14 cellular contexts compared by ENCODE assay signal in the genomic region with DNA sequence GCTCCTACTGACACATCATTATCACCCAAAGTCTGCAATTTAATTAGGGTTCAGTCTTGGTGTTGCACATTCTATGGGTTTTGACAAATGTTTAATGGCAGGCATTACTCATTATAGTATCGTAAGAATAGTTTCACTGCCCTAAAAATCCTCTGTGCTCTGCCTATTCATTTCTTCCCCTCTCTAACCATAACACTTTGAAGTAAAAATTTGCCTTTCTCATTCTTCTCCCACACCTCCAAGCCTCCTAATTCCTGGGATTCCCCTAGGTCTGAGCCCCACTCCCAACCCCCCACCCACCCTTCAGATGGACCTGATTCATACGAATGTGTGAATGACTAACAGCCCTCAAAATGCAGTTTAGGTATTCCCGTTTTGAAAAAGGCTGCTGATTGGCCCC. TPM values are rescaled to one million over a fixed set of nuclear protein-coding genes. Genes with fewer than 3 reads are reported as not detected.
DNase-seq lines count a peak whose midpoint lies in the region; ATAC-seq and TF ChIP-seq lines count a peak whose summit lies in the region.
"Had no signal": no experiment of that assay in that cellular context is flagged by ENCODE, and none has a peak within 500 bp of the region (broad histone marks: within the 10 kb centered on the region; RNA-seq: fewer than 3 reads in every experiment).

No MANE protein-coding gene starts in this region.

- peaks cover 2% of the 10 kb centered on the region; the same call in 1 of the 2 replicates for H3K36me3 ChIP-seq in Caco-2 (ENCODE audit: control insufficient read depth, insufficient read depth, low read length)
- H3K36me3 ChIP-seq: gastroesophageal sphincter had no signal

- POLR2A ChIA-PET in Caco-2 (lab: Charles Lee) = no interaction called here

- ATAC-seq in HG02610 (IDR thresholded peaks at IDR 0.05; ENCODE audit: unreplicated experiment) = peak; percentile 81
- peak; percentile 92 to 94 for ATAC-seq in activated naive CD4-positive, alpha-beta T cell treated with anti-CD3 and anti-CD28 coated beads, Interleukin-2, amount 50 U/mL, for 72 hours
- ATAC-seq in effector memory CD8-positive, alpha-beta T cell (replicated peaks) = no peak
- ATAC-seq: gastroesophageal sphincter had no signal

- H3K27ac Mint-ChIP-seq in Caco-2 (ENCODE audit: unreplicated experiment) = peak overlapping the region; percentile 65
- peak overlapping the region in 1 of 2 donors; percentile 78 for H3K27ac Mint-ChIP-seq in activated naive CD4-positive, alpha-beta T cell treated with anti-CD3 and anti-CD28 coated beads, Interleukin-2, amount 50 U/mL, for 72 hours
- H3K27ac Mint-ChIP-seq in effector memory CD8-positive, alpha-beta T cell = no peak overlapping the region
- H3K27ac Mint-ChIP-seq: H9 had no signal

- BruUV-seq in Caco-2 (replicated peaks; lab: Mats Ljungman, UMichigan) = no TSS peak

- H3K27me3 ChIP-seq in Caco-2 (replicated peaks; ENCODE audit: control insufficient read depth, insufficient read depth, low read length) = no peaks in the 10 kb centered on the region
- H3K27me3 ChIP-seq: brain microvascular endothelial cell, gastroesophageal sphincter had no signal

- TF ChIP-seq CTCF in Caco-2 (IDR thresholded peaks at IDR 0.05; ENCODE audit: insufficient read depth in 1 of 2, low read depth in 1 of 2, low read length in 1 of 2, severe bottlenecking in 1 of 2, unreplicated experiment in 1 of 2) = no peak

- DNase-seq in Caco-2 (no peak), GM03348 (ENCODE audit: low spot score) (peak; percentile 31), cerebellum (ENCODE audit: low spot score) (no peak), SHP77 (lab: John Stamatoyannopoulos, UW) (no peak)
- no peak for DNase-seq in activated naive CD4-positive, alpha-beta T cell treated with anti-CD3 and anti-CD28 coated beads, Interleukin-2, amount 50 U/mL, for 72 hours (ENCODE audit: low spot score in 2 of 2)
- no peak for DNase-seq in activated CD8-positive, alpha-beta memory T cell treated with anti-CD3 and anti-CD28 coated beads, Interleukin-2, amount 50 U/mL, for 4 hours
- no peak for DNase-seq in effector memory CD8-positive, alpha-beta T cell
- DNase-seq: brain microvascular endothelial cell, H9, NCI-H69 had no signal

- no peaks in the 10 kb centered on the region for H3K27me3 Mint-ChIP-seq in Caco-2 (ENCODE audit: insufficient read depth, unreplicated experiment)
- peaks cover 10 to 59% of the 10 kb centered on the region in 2 donors for H3K27me3 Mint-ChIP-seq in effector memory CD8-positive, alpha-beta T cell

- CTCF ChIA-PET in Caco-2 (lab: Charles Lee) = no interaction called here

- peaks cover 71% of the 10 kb centered on the region for H3K4me1 Mint-ChIP-seq in Caco-2 (ENCODE audit: low read depth, unreplicated experiment)
- H3K4me1 Mint-ChIP-seq in effector memory CD8-positive, alpha-beta T cell (ENCODE audit: low read depth in 2 of 2) = no peaks in the 10 kb centered on the region

- no peaks in the 10 kb centered on the region for H3K9me3 Mint-ChIP-seq in Caco-2 (ENCODE audit: unreplicated experiment)
- H3K9me3 Mint-ChIP-seq in activated naive CD4-positive, alpha-beta T cell treated with anti-CD3 and anti-CD28 coated beads, Interleukin-2, amount 50 U/mL, for 72 hours = no peaks in the 10 kb centered on the region
- no peaks in the 10 kb centered on the region for H3K9me3 Mint-ChIP-seq in effector memory CD8-positive, alpha-beta T cell

- H3K9me3 ChIP-seq in Caco-2 = no peaks in the 10 kb centered on the region
- H3K9me3 ChIP-seq: gastroesophageal sphincter had no signal

- peaks cover 45% of the 10 kb centered on the region for H3K4me1 ChIP-seq in Caco-2
- H3K4me1 ChIP-seq: gastroesophageal sphincter had no signal

- intact Hi-C loops in Caco-2 (cut with micrococcal nuclease; ENCODE audit: unreplicated experiment) = no loop called here

- peaks cover 23% of the 10 kb centered on the region for H3K36me3 Mint-ChIP-seq in Caco-2 (ENCODE audit: insufficient read depth, unreplicated experiment)
- no peaks in the 10 kb centered on the region for H3K36me3 Mint-ChIP-seq in activated naive CD4-positive, alpha-beta T cell treated with anti-CD3 and anti-CD28 coated beads, Interleukin-2, amount 50 U/mL, for 72 hours
- peaks cover 9% of the 10 kb centered on the region for H3K36me3 Mint-ChIP-seq in effector memory CD8-positive, alpha-beta T cell (ENCODE audit: insufficient read depth)

- no peak overlapping the region for H3K4me3 ChIP-seq in Caco-2 (ENCODE audit: low read depth, low read length)
- H3K4me3 ChIP-seq: gastroesophageal sphincter had no signal

- no peak overlapping the region for H3K4me3 Mint-ChIP-seq in Caco-2 (ENCODE audit: unreplicated experiment)
- no peak overlapping the region for H3K4me3 Mint-ChIP-seq in effector memory CD8-positive, alpha-beta T cell
- H3K4me3 Mint-ChIP-seq: CD14-positive monocyte, endodermal cell, H9 had no signal

RNA-seq across cellular contexts. Expression of a gene that starts 18.4 kb away (rescaled TPM):
- total RNA-seq in Caco-2 (2022) (92.7 and 106 TPM in 2 replicates), cerebellum (410 TPM)
- under 1 TPM; 0.75 to 0.99 TPM for total RNA-seq in activated naive CD4-positive, alpha-beta T cell treated with anti-CD3 and anti-CD28 coated beads, Interleukin-2, amount 50 U/mL, for 72 hours

Comparison
In these comparisons a context has a peak if more than half of its experiments do, and no peak if none do; other contexts are left out.
1. RNA of a gene that starts 18.4 kb away (total RNA-seq): 410 TPM in cerebellum (single experiment) and 92.7 to 106 TPM in Caco-2; 0.75 to 0.99 TPM in activated naive CD4-positive, alpha-beta T cell treated with anti-CD3 and anti-CD28 coated beads, Interleukin-2, amount 50 U/mL, for 72 hours; every median in the first group is over 10 times any median in the second.